8 cellular contexts compared by ENCODE assay signal in genomic region chr3:115814778-115815380, GRCh38.
A peak's percentile ranks its signal among the peaks of the same experiment; 100 is the strongest.
DNase-seq lines count a peak whose midpoint lies in the region; ATAC-seq and TF ChIP-seq lines count a peak whose summit lies in the region.

No MANE protein-coding gene starts in this region.

- no peak overlapping the region for H3K27ac Mint-ChIP-seq in MCF 10A (ENCODE audit: low read depth, unreplicated experiment)
- H3K27ac Mint-ChIP-seq in immature natural killer cell = no peak overlapping the region

- POLR2A ChIA-PET in MCF 10A (lab: Yijun Ruan, JAX) = interaction anchor here (0.6 to 1.3 kb wide), 2 partner anchors 10 to 118 kb away, joined by 3 to 6 read pairs; no protein-coding TSS in a partner anchor

- intact Hi-C loops in MCF 10A (cut with micrococcal nuclease) = loop anchor here (1.0 to 5.0 kb wide), 9 partner anchors 31 to 1453 kb away; no protein-coding TSS in a partner anchor

- H3K27me3 Mint-ChIP-seq in MCF 10A (ENCODE audit: insufficient read depth, unreplicated experiment) (no peaks in the 10 kb centered on the region), immature natural killer cell (ENCODE audit: low read depth in 3 of 3) (peaks cover 5 to 6% (median 6%) of the 10 kb centered on the region in 3 donors)

- peak; percentile 66 for DNase-seq in D341Med (ENCODE audit: low spot score)
- DNase-seq in NCI-H1694 (lab: John Stamatoyannopoulos, UW) = peak; percentile 78
- DNase-seq in UCSD-AML1 (lab: John Stamatoyannopoulos, UW; ENCODE audit: unreplicated experiment) = peak; percentile 46
- peak; percentile 85 for DNase-seq in MCF 10A (ENCODE audit: unreplicated experiment)
- peak; percentile 41 to 52 (median 47) for DNase-seq in immature natural killer cell
- DNase-seq in stimulated activated CD4-positive, alpha-beta T cell treated with anti-CD3 and anti-CD28 coated beads, Interleukin-15, amount 100 ng/mL, for 24 hours = peak; percentile 74

- CTCF ChIA-PET in MCF 10A (lab: Yijun Ruan, JAX) = interaction anchor here (0.6 to 3.6 kb wide), 24 partner anchors 9 to 1451 kb away, joined by 3 to 21 read pairs (median 4); no protein-coding TSS in a partner anchor

- H3K4me1 Mint-ChIP-seq in MCF 10A (ENCODE audit: insufficient read depth, unreplicated experiment) = no peaks in the 10 kb centered on the region
- H3K4me1 Mint-ChIP-seq in immature natural killer cell = no peaks in the 10 kb centered on the region

- H3K4me3 Mint-ChIP-seq in MCF 10A (ENCODE audit: unreplicated experiment) = no peak overlapping the region
- no peak overlapping the region for H3K4me3 Mint-ChIP-seq in immature natural killer cell

- H3K9me3 Mint-ChIP-seq in MCF 10A (ENCODE audit: unreplicated experiment) = no peaks in the 10 kb centered on the region
- no peaks in the 10 kb centered on the region for H3K9me3 Mint-ChIP-seq in immature natural killer cell

- H3K36me3 Mint-ChIP-seq in MCF 10A (ENCODE audit: insufficient read depth, unreplicated experiment) (no peaks in the 10 kb centered on the region), immature natural killer cell (no peaks in the 10 kb centered on the region)

- ATAC-seq in GM21576 (IDR thresholded peaks at IDR 0.05; ENCODE audit: unreplicated experiment) (peak; percentile 70), HG03196 (IDR thresholded peaks at IDR 0.05; ENCODE audit: unreplicated experiment) (no peak)

- BruUV-seq in MCF 10A (replicated peaks; lab: Mats Ljungman, UMichigan) = no TSS peak

- TF ChIP-seq CTCF in MCF 10A (IDR thresholded peaks at IDR 0.05; ENCODE audit: unreplicated experiment) = peak; percentile 81
